ENCODE assay signal across 18 cellular contexts in the genomic region with DNA sequence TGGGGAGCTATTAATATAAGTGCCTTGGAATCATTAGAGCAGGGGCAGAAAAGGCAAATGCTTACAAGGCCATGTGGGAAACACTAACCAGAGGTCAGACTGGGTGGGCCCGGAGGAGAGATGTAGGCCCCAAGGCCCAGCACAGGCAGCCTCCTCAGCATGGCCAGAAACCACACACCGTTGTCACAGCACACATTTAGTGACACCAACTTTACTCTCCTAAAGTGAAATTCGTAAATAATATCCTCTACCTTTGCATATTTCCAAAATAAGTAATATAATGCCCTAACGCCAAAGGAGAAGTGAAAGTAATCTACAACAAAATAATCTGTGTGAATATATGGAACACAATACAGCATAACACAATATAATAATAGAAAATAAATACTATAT.
"Had no signal": no experiment of that assay in that cellular context is flagged by ENCODE, and none has a peak within 500 bp of the region (broad histone marks: within the 10 kb centered on the region; RNA-seq: fewer than 3 reads in every experiment).

No MANE protein-coding gene starts in this region.

- H3K36me3 ChIP-seq: ovary, suprapubic skin had no signal

- H3K4me3 ChIP-seq: ovary, psoas muscle, suprapubic skin had no signal

- ATAC-seq: activated naive CD8-positive, alpha-beta T cell treated with anti-CD3 and anti-CD28 coated beads, Interleukin-2, amount 50 U/mL, for 24 hours; left ventricle myocardium superior; natural killer cell; psoas muscle; right cardiac atrium; stimulated activated naive CD8-positive, alpha-beta T cell treated with anti-CD3 and anti-CD28 coated beads, Interleukin-15, amount 100 ng/mL, for 72 hours had no signal

- H3K9me3 ChIP-seq: ovary, psoas muscle, suprapubic skin had no signal

- H3K27ac ChIP-seq: ovary, psoas muscle, suprapubic skin had no signal

- H3K4me1 ChIP-seq: psoas muscle had no signal

- DNase-seq: activated B cell treated with CpG ODN at 0.5 μM for 24 hours; activated CD4-positive, alpha-beta memory T cell treated with anti-CD3 and anti-CD28 coated beads for 36 hours; activated CD4-positive, alpha-beta T cell treated with anti-CD3 and anti-CD28 coated beads for 4 hours; activated naive CD4-positive, alpha-beta T cell treated with anti-CD3 and anti-CD28 coated beads, Interleukin-2, amount 10 ng/mL, durations not matched to agents 7 days and 5 days; activated naive CD8-positive, alpha-beta T cell treated with anti-CD3 and anti-CD28 coated beads, Interleukin-2, amount 50 U/mL, for 24 hours; activated T-cell treated with anti-CD3 and anti-CD28 coated beads, Interleukin-2, amount 50 U/mL, for 1 hour; anterior cingulate cortex; cortex of kidney; left ventricle myocardium superior; mesenchymal stem cell; natural killer cell; psoas muscle; right cardiac atrium; stimulated activated naive CD8-positive, alpha-beta T cell treated with anti-CD3 and anti-CD28 coated beads, Interleukin-15, amount 100 ng/mL, for 72 hours; trophoblast cell had no signal

- FAIRE-seq: frontal cortex had no signal

- H3K27me3 ChIP-seq: ovary, suprapubic skin had no signal
